ENCODE assay signal across 20 cellular contexts in genomic region chr7:108193593-108194498, GRCh38.
DNase-seq lines count a peak whose midpoint lies in the region; ATAC-seq and TF ChIP-seq lines count a peak whose summit lies in the region.
"Had no signal": no experiment of that assay in that cellular context is flagged by ENCODE, and none has a peak within 500 bp of the region (broad histone marks: within the 10 kb centered on the region; RNA-seq: fewer than 3 reads in every experiment).

No MANE protein-coding gene starts in this region.

- 47 to 62% (median 61%) methylated on average over 9 of the region's 9 CpGs for WGBS in adrenal gland, 4 donors
- WGBS in upper lobe of left lung, 2 donors: 65 to 68% methylated on average over 9 of the region's 9 CpGs

- intact Hi-C loops in adrenal gland (cut with DNase I): no loop called here

- H3K4me3 Mint-ChIP-seq in activated naive CD8-positive, alpha-beta T cell treated with anti-CD3 and anti-CD28 coated beads, Interleukin-2, amount 50 U/mL, for 24 hours: no peak overlapping the region
- H3K4me3 Mint-ChIP-seq in activated CD8-positive, alpha-beta memory T cell treated with anti-CD3 and anti-CD28 coated beads, Interleukin-2, amount 10 ng/mL, durations not matched to agents 7 days and 5 days: no peak overlapping the region
- H3K4me3 Mint-ChIP-seq: CD4-positive, CD25-positive, alpha-beta regulatory T cell had no signal

- TF ChIP-seq EP300 in Ishikawa (IDR thresholded peaks at IDR 0.05; ENCODE audit: borderline replicate concordance): no peak
- TF ChIP-seq EP300 in upper lobe of left lung (IDR thresholded peaks at IDR 0.05): no peak

- no peaks in the 10 kb centered on the region for H3K79me2 ChIP-seq in ACC112 (ENCODE audit: control insufficient read depth, insufficient read depth, low read length, unreplicated experiment)

- TF ChIP-seq CTCF in adrenal gland (IDR thresholded peaks at IDR 0.05) (no peak), upper lobe of left lung (IDR thresholded peaks at IDR 0.05) (no peak), foreskin fibroblast (IDR thresholded peaks at IDR 0.05; ENCODE audit: low read depth, low read length) (no peak)

- H3K4me1 Mint-ChIP-seq in activated naive CD8-positive, alpha-beta T cell treated with anti-CD3 and anti-CD28 coated beads, Interleukin-2, amount 50 U/mL, for 24 hours: peaks cover 2% of the 10 kb centered on the region
- no peaks in the 10 kb centered on the region for H3K4me1 Mint-ChIP-seq in activated CD8-positive, alpha-beta memory T cell treated with anti-CD3 and anti-CD28 coated beads, Interleukin-2, amount 10 ng/mL, durations not matched to agents 7 days and 5 days
- H3K4me1 Mint-ChIP-seq: CD4-positive, CD25-positive, alpha-beta regulatory T cell had no signal

- CTCF ChIA-PET in activated CD8-positive, alpha-beta memory T cell treated with anti-CD3 and anti-CD28 coated beads, Interleukin-2, amount 10 ng/mL, durations not matched to agents 7 days and 5 days (lab: Charles Lee): no interaction called here

- peak overlapping the region; percentile 29 for H3K27ac ChIP-seq in ACC112 (ENCODE audit: low read depth, low read length)
- peak overlapping the region in 3 of 5 donors; percentile 24 to 43 (median 29) for H3K27ac ChIP-seq in adrenal gland
- no peak overlapping the region for H3K27ac ChIP-seq in upper lobe of left lung
- H3K27ac ChIP-seq: GM23248, lower lobe of right lung, skin epidermis had no signal

- DNase-seq in NCI-H2196 (lab: John Stamatoyannopoulos, UW; ENCODE audit: unreplicated experiment) (peak; percentile 44), adrenal gland (no peak), upper lobe of left lung (no peak), foreskin fibroblast (no peak)
- DNase-seq in activated naive CD8-positive, alpha-beta T cell treated with anti-CD3 and anti-CD28 coated beads, Interleukin-2, amount 50 U/mL, for 24 hours: no peak
- DNase-seq in activated CD8-positive, alpha-beta memory T cell treated with anti-CD3 and anti-CD28 coated beads, Interleukin-2, amount 10 ng/mL, durations not matched to agents 7 days and 5 days: no peak
- DNase-seq: activated CD4-positive, CD25-positive, alpha-beta regulatory T cell treated with anti-CD3 and anti-CD28 coated beads, Interleukin-2, amount 50 U/mL, for 72 hours; activated effector memory CD4-positive, alpha-beta T cell treated with anti-CD3 and anti-CD28 coated beads, Interleukin-2, amount 50 U/mL, for 16 hours; amygdala; caudate nucleus; CD4-positive, CD25-positive, alpha-beta regulatory T cell; GM23248; lower lobe of right lung; MV-4-11; SK-N-SH; stimulated activated CD4-positive, alpha-beta T cell treated with anti-CD3 and anti-CD28 coated beads, Interleukin-2, amount 100 ng/mL, for 48 hours; T-helper 9 cell had no signal

- H3K27ac Mint-ChIP-seq in activated naive CD8-positive, alpha-beta T cell treated with anti-CD3 and anti-CD28 coated beads, Interleukin-2, amount 50 U/mL, for 24 hours: no peak overlapping the region
- H3K27ac Mint-ChIP-seq in activated CD8-positive, alpha-beta memory T cell treated with anti-CD3 and anti-CD28 coated beads, Interleukin-2, amount 10 ng/mL, durations not matched to agents 7 days and 5 days: no peak overlapping the region
- H3K27ac Mint-ChIP-seq: CD4-positive, CD25-positive, alpha-beta regulatory T cell had no signal

- TF ChIP-seq RAD21 in Ishikawa (IDR thresholded peaks at IDR 0.05; ENCODE audit: low read depth): no peak

- H3K9me3 Mint-ChIP-seq in activated naive CD8-positive, alpha-beta T cell treated with anti-CD3 and anti-CD28 coated beads, Interleukin-2, amount 50 U/mL, for 24 hours: peaks cover 2% of the 10 kb centered on the region
- no peaks in the 10 kb centered on the region for H3K9me3 Mint-ChIP-seq in activated CD8-positive, alpha-beta memory T cell treated with anti-CD3 and anti-CD28 coated beads, Interleukin-2, amount 10 ng/mL, durations not matched to agents 7 days and 5 days (ENCODE audit: low read depth)

- H3K27me3 Mint-ChIP-seq in activated naive CD8-positive, alpha-beta T cell treated with anti-CD3 and anti-CD28 coated beads, Interleukin-2, amount 50 U/mL, for 24 hours: no peaks in the 10 kb centered on the region
- peaks cover 10% of the 10 kb centered on the region for H3K27me3 Mint-ChIP-seq in activated CD8-positive, alpha-beta memory T cell treated with anti-CD3 and anti-CD28 coated beads, Interleukin-2, amount 10 ng/mL, durations not matched to agents 7 days and 5 days

- peaks cover 56% of the 10 kb centered on the region for H3K4me1 ChIP-seq in ACC112 (ENCODE audit: control insufficient read depth, insufficient read depth, low read length, unreplicated experiment)
- peaks cover 7 to 25% of the 10 kb centered on the region in 2 donors for H3K4me1 ChIP-seq in adrenal gland (replicated peaks in 1 of 2)
- no peaks in the 10 kb centered on the region for H3K4me1 ChIP-seq in upper lobe of left lung
- H3K4me1 ChIP-seq: lower lobe of right lung had no signal

- H3K9me3 ChIP-seq in adrenal gland (replicated peaks in 1 of 3) (no peaks in the 10 kb centered on the region), upper lobe of left lung (no peaks in the 10 kb centered on the region)
- H3K9me3 ChIP-seq: lower lobe of right lung, SK-N-SH had no signal

- peaks cover 4% of the 10 kb centered on the region for H3K36me3 Mint-ChIP-seq in activated naive CD8-positive, alpha-beta T cell treated with anti-CD3 and anti-CD28 coated beads, Interleukin-2, amount 50 U/mL, for 24 hours (ENCODE audit: low read depth)
- H3K36me3 Mint-ChIP-seq in activated CD8-positive, alpha-beta memory T cell treated with anti-CD3 and anti-CD28 coated beads, Interleukin-2, amount 10 ng/mL, durations not matched to agents 7 days and 5 days: no peaks in the 10 kb centered on the region
- H3K36me3 Mint-ChIP-seq: CD4-positive, CD25-positive, alpha-beta regulatory T cell had no signal

- ATAC-seq in upper lobe of left lung (ENCODE audit: low FRiP score in 2 of 2): no peak
- ATAC-seq in activated naive CD8-positive, alpha-beta T cell treated with anti-CD3 and anti-CD28 coated beads, Interleukin-2, amount 50 U/mL, for 24 hours: no peak
- ATAC-seq in activated CD8-positive, alpha-beta memory T cell treated with anti-CD3 and anti-CD28 coated beads, Interleukin-2, amount 10 ng/mL, durations not matched to agents 7 days and 5 days: no peak
- ATAC-seq: lower lobe of right lung had no signal

- no peak overlapping the region for H2AFZ ChIP-seq in ACC112 (ENCODE audit: low read length, unreplicated experiment)
- H2AFZ ChIP-seq: GM23248 had no signal

- H3K4me3 ChIP-seq in ACC112 (ENCODE audit: low read depth, low read length) (no peak overlapping the region), adrenal gland (no peak overlapping the region), upper lobe of left lung (no peak overlapping the region), foreskin fibroblast (ENCODE audit: low read depth in 1 of 2, low read length in 2 of 2) (no peak overlapping the region)
- H3K4me3 ChIP-seq: GM23248, lower lobe of right lung, skin epidermis had no signal

- H3K36me3 ChIP-seq in ACC112 (ENCODE audit: insufficient read depth, low read length) (0 out of 2 replicates have a peak, but pooled peaks cover 4% of the 10 kb centered on the region), adrenal gland (replicated peaks in 1 of 2) (no peaks in the 10 kb centered on the region), upper lobe of left lung (no peaks in the 10 kb centered on the region)
- H3K36me3 ChIP-seq: lower lobe of right lung had no signal

- H3K27me3 ChIP-seq in ACC112 (ENCODE audit: insufficient read depth, low read length) (no peaks in the 10 kb centered on the region), adrenal gland (no peaks in the 10 kb centered on the region), upper lobe of left lung (no peaks in the 10 kb centered on the region)

- TF ChIP-seq POLR2A in adrenal gland (IDR thresholded peaks at IDR 0.05) (no peak), upper lobe of left lung (IDR thresholded peaks at IDR 0.05) (no peak)

TF ChIP-seq in Ishikawa, 13 proteins besides CTCF, POLR2A, EP300 and RAD21:
- peak; percentile 43; the same call in 1 of the 2 replicates for TF ChIP-seq CEBPB (IDR thresholded peaks at IDR 0.05)
- TF ChIP-seq EGR1 (IDR thresholded peaks at IDR 0.05): no peak
- no peak for TF ChIP-seq NFIC (IDR thresholded peaks at IDR 0.05)
- TF ChIP-seq MAX (IDR thresholded peaks at IDR 0.05): no peak
- no peak for TF ChIP-seq CREB1 (IDR thresholded peaks at IDR 0.05; ENCODE audit: low read depth)
- TF ChIP-seq USF1 (IDR thresholded peaks at IDR 0.05): no peak
- TF ChIP-seq, protein P1, sequence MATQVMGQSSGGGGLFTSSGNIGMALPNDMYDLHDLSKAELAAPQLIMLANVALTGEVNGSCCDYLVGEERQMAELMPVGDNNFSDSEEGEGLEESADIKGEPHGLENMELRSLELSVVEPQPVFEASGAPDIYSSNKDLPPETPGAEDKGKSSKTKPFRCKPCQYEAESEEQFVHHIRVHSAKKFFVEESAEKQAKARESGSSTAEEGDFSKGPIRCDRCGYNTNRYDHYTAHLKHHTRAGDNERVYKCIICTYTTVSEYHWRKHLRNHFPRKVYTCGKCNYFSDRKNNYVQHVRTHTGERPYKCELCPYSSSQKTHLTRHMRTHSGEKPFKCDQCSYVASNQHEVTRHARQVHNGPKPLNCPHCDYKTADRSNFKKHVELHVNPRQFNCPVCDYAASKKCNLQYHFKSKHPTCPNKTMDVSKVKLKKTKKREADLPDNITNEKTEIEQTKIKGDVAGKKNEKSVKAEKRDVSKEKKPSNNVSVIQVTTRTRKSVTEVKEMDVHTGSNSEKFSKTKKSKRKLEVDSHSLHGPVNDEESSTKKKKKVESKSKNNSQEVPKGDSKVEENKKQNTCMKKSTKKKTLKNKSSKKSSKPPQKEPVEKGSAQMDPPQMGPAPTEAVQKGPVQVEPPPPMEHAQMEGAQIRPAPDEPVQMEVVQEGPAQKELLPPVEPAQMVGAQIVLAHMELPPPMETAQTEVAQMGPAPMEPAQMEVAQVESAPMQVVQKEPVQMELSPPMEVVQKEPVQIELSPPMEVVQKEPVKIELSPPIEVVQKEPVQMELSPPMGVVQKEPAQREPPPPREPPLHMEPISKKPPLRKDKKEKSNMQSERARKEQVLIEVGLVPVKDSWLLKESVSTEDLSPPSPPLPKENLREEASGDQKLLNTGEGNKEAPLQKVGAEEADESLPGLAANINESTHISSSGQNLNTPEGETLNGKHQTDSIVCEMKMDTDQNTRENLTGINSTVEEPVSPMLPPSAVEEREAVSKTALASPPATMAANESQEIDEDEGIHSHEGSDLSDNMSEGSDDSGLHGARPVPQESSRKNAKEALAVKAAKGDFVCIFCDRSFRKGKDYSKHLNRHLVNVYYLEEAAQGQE (IDR thresholded peaks at IDR 0.05; ENCODE audit: low read depth): no peak
TF ChIP-seq in Ishikawa: peak in this region for 1.

Comparison
In these comparisons a context has a peak if more than half of its experiments do, and no peak if none do; other contexts are left out.
1. H3K27ac ChIP-seq: peak in ACC112 (single experiment) and adrenal gland (3 of 5); none in upper lobe of left lung (0 of 4).